ENCODE assay signal across 2 cellular contexts in the genomic region with DNA sequence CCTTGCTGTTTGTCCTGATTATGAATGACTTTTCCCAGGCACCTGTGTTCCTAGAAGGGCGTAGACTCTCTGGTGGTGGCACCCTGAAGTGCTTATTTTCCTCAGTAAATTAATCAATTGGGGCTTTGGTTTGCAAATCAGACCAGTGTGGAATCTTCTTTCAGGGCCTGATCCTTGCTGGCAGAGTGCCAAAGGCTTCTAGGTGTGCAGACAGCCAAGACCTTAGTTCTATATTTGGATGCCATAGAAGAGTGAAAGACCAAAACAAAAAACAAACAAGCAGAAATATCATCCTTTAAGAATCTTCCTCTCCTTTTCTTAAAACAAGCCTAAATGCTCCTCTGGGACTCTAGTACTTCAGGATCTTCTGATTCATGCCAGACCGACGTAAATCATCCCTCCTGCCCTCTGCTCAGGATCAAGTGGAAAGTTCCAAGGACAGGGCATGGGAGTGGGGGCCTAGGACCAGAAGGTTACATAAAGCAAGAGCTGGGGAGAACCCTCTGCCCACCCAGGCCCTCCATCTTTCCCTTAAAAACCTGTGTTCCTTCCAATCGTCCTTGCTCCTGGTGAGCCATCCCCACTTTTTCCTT.
TF ChIP-seq lines count a peak whose summit lies in the region.

No MANE protein-coding gene starts in this region.

TF ChIP-seq in HepG2, 621 proteins besides CTCF, POLR2A, EP300 and RAD21:
- peak; percentile 81; the same call in 1 of the 2 replicates for TF ChIP-seq LCORL (IDR thresholded peaks at IDR 0.05)
- no peak for TF ChIP-seq LCORL (CRISPR knock-in tag; IDR thresholded peaks at IDR 0.05)
- TF ChIP-seq, protein P1, sequence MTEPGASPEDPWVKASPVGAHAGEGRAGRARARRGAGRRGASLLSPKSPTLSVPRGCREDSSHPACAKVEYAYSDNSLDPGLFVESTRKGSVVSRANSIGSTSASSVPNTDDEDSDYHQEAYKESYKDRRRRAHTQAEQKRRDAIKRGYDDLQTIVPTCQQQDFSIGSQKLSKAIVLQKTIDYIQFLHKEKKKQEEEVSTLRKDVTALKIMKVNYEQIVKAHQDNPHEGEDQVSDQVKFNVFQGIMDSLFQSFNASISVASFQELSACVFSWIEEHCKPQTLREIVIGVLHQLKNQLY (CRISPR knock-in tag; IDR thresholded peaks at IDR 0.05) = no peak
- TF ChIP-seq TEAD2 (CRISPR knock-in tag; IDR thresholded peaks at IDR 0.05) = no peak

TF ChIP-seq in SK-N-SH, 30 proteins besides CTCF, POLR2A, EP300 and RAD21:
- TF ChIP-seq GABPA (IDR thresholded peaks at IDR 0.05; ENCODE audit: low read depth) (no peak), FOXJ3 (CRISPR knock-in tag; IDR thresholded peaks at IDR 0.05) (no peak), GATA2 (CRISPR knock-in tag; IDR thresholded peaks at IDR 0.05) (no peak), POLR2AphosphoS5 (IDR thresholded peaks at IDR 0.05; ENCODE audit: low read depth, low read length) (no peak), YY1 (IDR thresholded peaks at IDR 0.05; ENCODE audit: low read depth) (no peak), MEF2A (IDR thresholded peaks at IDR 0.05; ENCODE audit: borderline replicate concordance, low read depth) (no peak), TCF12 (IDR thresholded peaks at IDR 0.05) (no peak), ELF1 (IDR thresholded peaks at IDR 0.05) (no peak), RXRA (IDR thresholded peaks at IDR 0.05; ENCODE audit: borderline replicate concordance, low read depth) (no peak), USF1 (IDR thresholded peaks at IDR 0.05; ENCODE audit: borderline replicate concordance, low read depth) (no peak), NRF1 (IDR thresholded peaks at IDR 0.05; ENCODE audit: low read depth, low read length) (no peak), TEAD4 (IDR thresholded peaks at IDR 0.05; ENCODE audit: borderline replicate concordance, insufficient read depth) (no peak), SMC3 (IDR thresholded peaks at IDR 0.05; ENCODE audit: low read depth, low read length) (no peak), NFIC (IDR thresholded peaks at IDR 0.05; ENCODE audit: borderline replicate concordance) (no peak)
- TF ChIP-seq, protein P2, sequence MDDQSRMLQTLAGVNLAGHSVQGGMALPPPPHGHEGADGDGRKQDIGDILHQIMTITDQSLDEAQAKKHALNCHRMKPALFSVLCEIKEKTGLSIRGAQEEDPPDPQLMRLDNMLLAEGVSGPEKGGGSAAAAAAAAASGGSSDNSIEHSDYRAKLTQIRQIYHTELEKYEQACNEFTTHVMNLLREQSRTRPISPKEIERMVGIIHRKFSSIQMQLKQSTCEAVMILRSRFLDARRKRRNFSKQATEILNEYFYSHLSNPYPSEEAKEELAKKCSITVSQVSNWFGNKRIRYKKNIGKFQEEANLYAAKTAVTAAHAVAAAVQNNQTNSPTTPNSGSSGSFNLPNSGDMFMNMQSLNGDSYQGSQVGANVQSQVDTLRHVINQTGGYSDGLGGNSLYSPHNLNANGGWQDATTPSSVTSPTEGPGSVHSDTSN (IDR thresholded peaks at IDR 0.05) = no peak
- TF ChIP-seq, protein P3, sequence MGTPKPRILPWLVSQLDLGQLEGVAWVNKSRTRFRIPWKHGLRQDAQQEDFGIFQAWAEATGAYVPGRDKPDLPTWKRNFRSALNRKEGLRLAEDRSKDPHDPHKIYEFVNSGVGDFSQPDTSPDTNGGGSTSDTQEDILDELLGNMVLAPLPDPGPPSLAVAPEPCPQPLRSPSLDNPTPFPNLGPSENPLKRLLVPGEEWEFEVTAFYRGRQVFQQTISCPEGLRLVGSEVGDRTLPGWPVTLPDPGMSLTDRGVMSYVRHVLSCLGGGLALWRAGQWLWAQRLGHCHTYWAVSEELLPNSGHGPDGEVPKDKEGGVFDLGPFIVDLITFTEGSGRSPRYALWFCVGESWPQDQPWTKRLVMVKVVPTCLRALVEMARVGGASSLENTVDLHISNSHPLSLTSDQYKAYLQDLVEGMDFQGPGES (IDR thresholded peaks at IDR 0.05; ENCODE audit: low read depth, low read length) = no peak
- TF ChIP-seq, protein P4, sequence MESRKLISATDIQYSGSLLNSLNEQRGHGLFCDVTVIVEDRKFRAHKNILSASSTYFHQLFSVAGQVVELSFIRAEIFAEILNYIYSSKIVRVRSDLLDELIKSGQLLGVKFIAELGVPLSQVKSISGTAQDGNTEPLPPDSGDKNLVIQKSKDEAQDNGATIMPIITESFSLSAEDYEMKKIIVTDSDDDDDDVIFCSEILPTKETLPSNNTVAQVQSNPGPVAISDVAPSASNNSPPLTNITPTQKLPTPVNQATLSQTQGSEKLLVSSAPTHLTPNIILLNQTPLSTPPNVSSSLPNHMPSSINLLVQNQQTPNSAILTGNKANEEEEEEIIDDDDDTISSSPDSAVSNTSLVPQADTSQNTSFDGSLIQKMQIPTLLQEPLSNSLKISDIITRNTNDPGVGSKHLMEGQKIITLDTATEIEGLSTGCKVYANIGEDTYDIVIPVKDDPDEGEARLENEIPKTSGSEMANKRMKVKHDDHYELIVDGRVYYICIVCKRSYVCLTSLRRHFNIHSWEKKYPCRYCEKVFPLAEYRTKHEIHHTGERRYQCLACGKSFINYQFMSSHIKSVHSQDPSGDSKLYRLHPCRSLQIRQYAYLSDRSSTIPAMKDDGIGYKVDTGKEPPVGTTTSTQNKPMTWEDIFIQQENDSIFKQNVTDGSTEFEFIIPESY (IDR thresholded peaks at IDR 0.05; ENCODE audit: borderline replicate concordance, low read depth) = no peak
TF ChIP-seq in SK-N-SH: peak in this region for 0.
